1 cellular context compared by ENCODE assay signal in the genomic region with DNA sequence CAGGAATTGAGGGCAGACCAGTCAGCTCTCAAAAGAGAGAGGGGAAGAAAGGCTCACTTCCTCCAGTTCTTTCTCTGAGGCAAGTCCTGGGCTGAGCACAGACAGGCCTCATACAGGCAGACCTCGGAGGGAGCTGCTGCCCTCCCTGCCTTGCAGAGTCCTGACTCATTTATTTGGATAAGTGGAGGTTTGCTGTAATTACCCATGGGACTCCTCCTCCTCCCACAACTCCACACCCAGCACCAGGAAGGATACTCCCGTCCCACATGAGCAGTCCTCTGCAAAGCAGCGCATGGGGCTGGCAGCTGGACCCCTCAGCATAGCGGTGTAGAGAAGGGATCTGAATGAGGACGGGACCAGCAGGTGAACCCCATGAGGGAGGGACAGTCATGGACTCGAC.
TF ChIP-seq lines count a peak whose summit lies in the region.

No MANE protein-coding gene starts in this region.

TF ChIP-seq in HepG2, 621 proteins besides CTCF, POLR2A, EP300 and RAD21 (continued from another document):
- TF ChIP-seq, protein P1, sequence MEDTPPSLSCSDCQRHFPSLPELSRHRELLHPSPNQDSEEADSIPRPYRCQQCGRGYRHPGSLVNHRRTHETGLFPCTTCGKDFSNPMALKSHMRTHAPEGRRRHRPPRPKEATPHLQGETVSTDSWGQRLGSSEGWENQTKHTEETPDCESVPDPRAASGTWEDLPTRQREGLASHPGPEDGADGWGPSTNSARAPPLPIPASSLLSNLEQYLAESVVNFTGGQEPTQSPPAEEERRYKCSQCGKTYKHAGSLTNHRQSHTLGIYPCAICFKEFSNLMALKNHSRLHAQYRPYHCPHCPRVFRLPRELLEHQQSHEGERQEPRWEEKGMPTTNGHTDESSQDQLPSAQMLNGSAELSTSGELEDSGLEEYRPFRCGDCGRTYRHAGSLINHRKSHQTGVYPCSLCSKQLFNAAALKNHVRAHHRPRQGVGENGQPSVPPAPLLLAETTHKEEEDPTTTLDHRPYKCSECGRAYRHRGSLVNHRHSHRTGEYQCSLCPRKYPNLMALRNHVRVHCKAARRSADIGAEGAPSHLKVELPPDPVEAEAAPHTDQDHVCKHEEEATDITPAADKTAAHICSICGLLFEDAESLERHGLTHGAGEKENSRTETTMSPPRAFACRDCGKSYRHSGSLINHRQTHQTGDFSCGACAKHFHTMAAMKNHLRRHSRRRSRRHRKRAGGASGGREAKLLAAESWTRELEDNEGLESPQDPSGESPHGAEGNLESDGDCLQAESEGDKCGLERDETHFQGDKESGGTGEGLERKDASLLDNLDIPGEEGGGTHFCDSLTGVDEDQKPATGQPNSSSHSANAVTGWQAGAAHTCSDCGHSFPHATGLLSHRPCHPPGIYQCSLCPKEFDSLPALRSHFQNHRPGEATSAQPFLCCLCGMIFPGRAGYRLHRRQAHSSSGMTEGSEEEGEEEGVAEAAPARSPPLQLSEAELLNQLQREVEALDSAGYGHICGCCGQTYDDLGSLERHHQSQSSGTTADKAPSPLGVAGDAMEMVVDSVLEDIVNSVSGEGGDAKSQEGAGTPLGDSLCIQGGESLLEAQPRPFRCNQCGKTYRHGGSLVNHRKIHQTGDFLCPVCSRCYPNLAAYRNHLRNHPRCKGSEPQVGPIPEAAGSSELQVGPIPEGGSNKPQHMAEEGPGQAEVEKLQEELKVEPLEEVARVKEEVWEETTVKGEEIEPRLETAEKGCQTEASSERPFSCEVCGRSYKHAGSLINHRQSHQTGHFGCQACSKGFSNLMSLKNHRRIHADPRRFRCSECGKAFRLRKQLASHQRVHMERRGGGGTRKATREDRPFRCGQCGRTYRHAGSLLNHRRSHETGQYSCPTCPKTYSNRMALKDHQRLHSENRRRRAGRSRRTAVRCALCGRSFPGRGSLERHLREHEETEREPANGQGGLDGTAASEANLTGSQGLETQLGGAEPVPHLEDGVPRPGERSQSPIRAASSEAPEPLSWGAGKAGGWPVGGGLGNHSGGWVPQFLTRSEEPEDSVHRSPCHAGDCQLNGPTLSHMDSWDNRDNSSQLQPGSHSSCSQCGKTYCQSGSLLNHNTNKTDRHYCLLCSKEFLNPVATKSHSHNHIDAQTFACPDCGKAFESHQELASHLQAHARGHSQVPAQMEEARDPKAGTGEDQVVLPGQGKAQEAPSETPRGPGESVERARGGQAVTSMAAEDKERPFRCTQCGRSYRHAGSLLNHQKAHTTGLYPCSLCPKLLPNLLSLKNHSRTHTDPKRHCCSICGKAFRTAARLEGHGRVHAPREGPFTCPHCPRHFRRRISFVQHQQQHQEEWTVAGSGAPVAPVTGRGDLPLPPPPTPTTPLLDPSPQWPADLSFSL (CRISPR knock-in tag; IDR thresholded peaks at IDR 0.05): no peak
- TF ChIP-seq SP140L (CRISPR knock-in tag; IDR thresholded peaks at IDR 0.05; ENCODE audit: borderline replicate concordance) (no peak), SIX1 (CRISPR knock-in tag; IDR thresholded peaks at IDR 0.05; ENCODE audit: borderline replicate concordance) (no peak), ZNF883 (CRISPR knock-in tag; IDR thresholded peaks at IDR 0.05; ENCODE audit: not compliant biosample characterization) (no peak), SMARCE1 (IDR thresholded peaks at IDR 0.05; ENCODE audit: borderline replicate concordance) (no peak), ZNF263 (CRISPR knock-in tag; IDR thresholded peaks at IDR 0.05) (peak; percentile 52), ZNF619 (CRISPR knock-in tag; IDR thresholded peaks at IDR 0.05) (no peak), GPN1 (CRISPR knock-in tag; IDR thresholded peaks at IDR 0.05; ENCODE audit: borderline replicate concordance) (no peak), REPIN1 (CRISPR knock-in tag; IDR thresholded peaks at IDR 0.05; ENCODE audit: borderline replicate concordance, low read depth) (no peak), FOSL2 (CRISPR knock-in tag; IDR thresholded peaks at IDR 0.05) (peak; percentile 69), SRSF9 (IDR thresholded peaks at IDR 0.05; ENCODE audit: borderline replicate concordance, insufficient read depth, low read depth, low read length, poor library complexity, severe bottlenecking) (no peak), ZNF879 (CRISPR knock-in tag; IDR thresholded peaks at IDR 0.05) (no peak), SAFB2 (CRISPR knock-in tag; IDR thresholded peaks at IDR 0.05; ENCODE audit: borderline replicate concordance, low read depth) (no peak), SMC3 (IDR thresholded peaks at IDR 0.05; ENCODE audit: low read length) (no peak)
- TF ChIP-seq, protein P2, sequence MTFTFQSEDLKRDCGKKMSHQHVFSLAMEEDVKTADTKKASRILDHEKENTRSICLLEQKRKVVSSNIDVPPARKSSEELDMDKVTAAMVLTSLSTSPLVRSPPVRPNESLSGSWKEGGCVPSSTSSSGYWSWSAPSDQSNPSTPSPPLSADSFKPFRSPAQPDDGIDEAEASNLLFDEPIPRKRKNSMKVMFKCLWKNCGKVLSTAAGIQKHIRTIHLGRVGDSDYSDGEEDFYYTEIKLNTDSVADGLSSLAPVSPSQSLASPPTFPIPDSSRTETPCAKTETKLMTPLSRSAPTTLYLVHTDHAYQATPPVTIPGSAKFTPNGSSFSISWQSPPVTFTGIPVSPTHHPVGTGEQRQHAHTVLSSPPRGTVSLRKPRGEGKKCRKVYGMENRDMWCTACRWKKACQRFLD (CRISPR knock-in tag; IDR thresholded peaks at IDR 0.05; ENCODE audit: borderline replicate concordance): no peak
- TF ChIP-seq, protein P3, sequence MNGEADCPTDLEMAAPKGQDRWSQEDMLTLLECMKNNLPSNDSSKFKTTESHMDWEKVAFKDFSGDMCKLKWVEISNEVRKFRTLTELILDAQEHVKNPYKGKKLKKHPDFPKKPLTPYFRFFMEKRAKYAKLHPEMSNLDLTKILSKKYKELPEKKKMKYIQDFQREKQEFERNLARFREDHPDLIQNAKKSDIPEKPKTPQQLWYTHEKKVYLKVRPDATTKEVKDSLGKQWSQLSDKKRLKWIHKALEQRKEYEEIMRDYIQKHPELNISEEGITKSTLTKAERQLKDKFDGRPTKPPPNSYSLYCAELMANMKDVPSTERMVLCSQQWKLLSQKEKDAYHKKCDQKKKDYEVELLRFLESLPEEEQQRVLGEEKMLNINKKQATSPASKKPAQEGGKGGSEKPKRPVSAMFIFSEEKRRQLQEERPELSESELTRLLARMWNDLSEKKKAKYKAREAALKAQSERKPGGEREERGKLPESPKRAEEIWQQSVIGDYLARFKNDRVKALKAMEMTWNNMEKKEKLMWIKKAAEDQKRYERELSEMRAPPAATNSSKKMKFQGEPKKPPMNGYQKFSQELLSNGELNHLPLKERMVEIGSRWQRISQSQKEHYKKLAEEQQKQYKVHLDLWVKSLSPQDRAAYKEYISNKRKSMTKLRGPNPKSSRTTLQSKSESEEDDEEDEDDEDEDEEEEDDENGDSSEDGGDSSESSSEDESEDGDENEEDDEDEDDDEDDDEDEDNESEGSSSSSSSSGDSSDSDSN (CRISPR knock-in tag; IDR thresholded peaks at IDR 0.05): peak; percentile 47; the same call in 1 of the 2 replicates
- TF ChIP-seq, protein P4, sequence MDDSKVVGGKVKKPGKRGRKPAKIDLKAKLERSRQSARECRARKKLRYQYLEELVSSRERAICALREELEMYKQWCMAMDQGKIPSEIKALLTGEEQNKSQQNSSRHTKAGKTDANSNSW (CRISPR knock-in tag; IDR thresholded peaks at IDR 0.05; ENCODE audit: borderline replicate concordance): no peak
- TF ChIP-seq, protein P5, sequence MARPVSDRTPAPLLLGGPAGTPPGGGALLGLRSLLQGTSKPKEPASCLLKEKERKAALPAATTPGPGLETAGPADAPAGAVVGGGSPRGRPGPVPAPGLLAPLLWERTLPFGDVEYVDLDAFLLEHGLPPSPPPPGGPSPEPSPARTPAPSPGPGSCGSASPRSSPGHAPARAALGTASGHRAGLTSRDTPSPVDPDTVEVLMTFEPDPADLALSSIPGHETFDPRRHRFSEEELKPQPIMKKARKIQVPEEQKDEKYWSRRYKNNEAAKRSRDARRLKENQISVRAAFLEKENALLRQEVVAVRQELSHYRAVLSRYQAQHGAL (CRISPR knock-in tag; IDR thresholded peaks at IDR 0.05; ENCODE audit: not compliant biosample characterization): no peak
- TF ChIP-seq, protein P6, sequence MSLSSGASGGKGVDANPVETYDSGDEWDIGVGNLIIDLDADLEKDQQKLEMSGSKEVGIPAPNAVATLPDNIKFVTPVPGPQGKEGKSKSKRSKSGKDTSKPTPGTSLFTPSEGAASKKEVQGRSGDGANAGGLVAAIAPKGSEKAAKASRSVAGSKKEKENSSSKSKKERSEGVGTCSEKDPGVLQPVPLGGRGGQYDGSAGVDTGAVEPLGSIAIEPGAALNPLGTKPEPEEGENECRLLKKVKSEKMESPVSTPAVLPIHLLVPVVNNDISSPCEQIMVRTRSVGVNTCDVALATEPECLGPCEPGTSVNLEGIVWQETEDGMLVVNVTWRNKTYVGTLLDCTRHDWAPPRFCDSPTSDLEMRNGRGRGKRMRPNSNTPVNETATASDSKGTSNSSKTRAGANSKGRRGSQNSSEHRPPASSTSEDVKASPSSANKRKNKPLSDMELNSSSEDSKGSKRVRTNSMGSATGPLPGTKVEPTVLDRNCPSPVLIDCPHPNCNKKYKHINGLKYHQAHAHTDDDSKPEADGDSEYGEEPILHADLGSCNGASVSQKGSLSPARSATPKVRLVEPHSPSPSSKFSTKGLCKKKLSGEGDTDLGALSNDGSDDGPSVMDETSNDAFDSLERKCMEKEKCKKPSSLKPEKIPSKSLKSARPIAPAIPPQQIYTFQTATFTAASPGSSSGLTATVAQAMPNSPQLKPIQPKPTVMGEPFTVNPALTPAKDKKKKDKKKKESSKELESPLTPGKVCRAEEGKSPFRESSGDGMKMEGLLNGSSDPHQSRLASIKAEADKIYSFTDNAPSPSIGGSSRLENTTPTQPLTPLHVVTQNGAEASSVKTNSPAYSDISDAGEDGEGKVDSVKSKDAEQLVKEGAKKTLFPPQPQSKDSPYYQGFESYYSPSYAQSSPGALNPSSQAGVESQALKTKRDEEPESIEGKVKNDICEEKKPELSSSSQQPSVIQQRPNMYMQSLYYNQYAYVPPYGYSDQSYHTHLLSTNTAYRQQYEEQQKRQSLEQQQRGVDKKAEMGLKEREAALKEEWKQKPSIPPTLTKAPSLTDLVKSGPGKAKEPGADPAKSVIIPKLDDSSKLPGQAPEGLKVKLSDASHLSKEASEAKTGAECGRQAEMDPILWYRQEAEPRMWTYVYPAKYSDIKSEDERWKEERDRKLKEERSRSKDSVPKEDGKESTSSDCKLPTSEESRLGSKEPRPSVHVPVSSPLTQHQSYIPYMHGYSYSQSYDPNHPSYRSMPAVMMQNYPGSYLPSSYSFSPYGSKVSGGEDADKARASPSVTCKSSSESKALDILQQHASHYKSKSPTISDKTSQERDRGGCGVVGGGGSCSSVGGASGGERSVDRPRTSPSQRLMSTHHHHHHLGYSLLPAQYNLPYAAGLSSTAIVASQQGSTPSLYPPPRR (CRISPR knock-in tag; IDR thresholded peaks at IDR 0.05; ENCODE audit: borderline replicate concordance): no peak
